10 cellular contexts compared by ENCODE assay signal in the genomic region with DNA sequence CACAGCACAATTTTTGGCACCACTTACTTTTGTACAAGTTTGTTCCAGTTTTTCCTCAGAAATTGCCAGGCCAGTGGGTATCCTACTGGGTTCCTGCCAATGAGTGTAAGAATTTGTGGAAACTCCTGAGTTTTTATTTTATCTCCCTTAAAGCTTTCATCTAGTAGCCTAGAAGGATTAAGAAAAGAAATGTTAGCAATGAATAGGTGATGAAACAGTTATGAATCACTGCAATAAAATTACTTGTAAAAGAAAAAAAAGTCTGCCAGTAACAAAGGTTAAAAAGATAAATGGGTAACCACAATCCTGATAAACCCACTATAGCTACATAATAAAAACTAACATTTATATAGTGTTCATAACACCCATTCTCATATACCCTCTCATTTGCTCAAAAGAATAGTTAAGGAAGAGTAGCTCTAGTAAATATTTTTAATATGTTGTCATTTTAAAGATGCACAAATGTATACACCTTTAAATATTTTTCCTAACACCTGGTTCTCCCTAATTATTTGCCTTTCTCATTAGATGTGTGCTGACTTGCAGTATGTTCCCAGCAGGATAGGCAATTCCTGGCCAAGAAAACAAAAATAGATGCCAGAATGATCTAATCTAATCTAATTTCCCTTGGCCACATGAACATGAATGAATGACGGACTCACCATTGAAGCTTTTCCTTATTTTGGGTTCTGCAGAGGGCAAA. TPM values are rescaled to one million over a fixed set of nuclear protein-coding genes. Genes with fewer than 3 reads are reported as not detected.
DNase-seq lines count a peak whose midpoint lies in the region; ATAC-seq and TF ChIP-seq lines count a peak whose summit lies in the region.
"Had no signal": no experiment of that assay in that cellular context is flagged by ENCODE, and none has a peak within 500 bp of the region (broad histone marks: within the 10 kb centered on the region; RNA-seq: fewer than 3 reads in every experiment).

No MANE protein-coding gene starts in this region.

- ATAC-seq in activated naive CD4-positive, alpha-beta T cell treated with anti-CD3 and anti-CD28 coated beads, Interleukin-2, amount 50 U/mL, for 72 hours: no peak
- no peak for ATAC-seq in activated CD8-positive, alpha-beta T cell treated with anti-CD3 and anti-CD28 coated beads for 36 hours
- no peak for ATAC-seq in HG03571 (IDR thresholded peaks at IDR 0.05; ENCODE audit: unreplicated experiment)

- H3K4me3 Mint-ChIP-seq in activated naive CD4-positive, alpha-beta T cell treated with anti-CD3 and anti-CD28 coated beads for 36 hours: no peak overlapping the region
- H3K4me3 Mint-ChIP-seq in activated CD8-positive, alpha-beta T cell treated with anti-CD3 and anti-CD28 coated beads for 36 hours: no peak overlapping the region

- POLR2A ChIA-PET in activated CD8-positive, alpha-beta T cell treated with anti-CD3 and anti-CD28 coated beads for 36 hours (lab: Charles Lee): interaction anchor here (0.7 kb wide), 2 partner anchors 13 to 170 kb away, joined by 3 to 4 read pairs; no protein-coding TSS in a partner anchor

- H3K4me1 Mint-ChIP-seq in activated naive CD4-positive, alpha-beta T cell treated with anti-CD3 and anti-CD28 coated beads for 36 hours (ENCODE audit: low read depth): peaks cover 4% of the 10 kb centered on the region
- peaks cover 4% of the 10 kb centered on the region for H3K4me1 Mint-ChIP-seq in activated CD8-positive, alpha-beta T cell treated with anti-CD3 and anti-CD28 coated beads for 36 hours (ENCODE audit: low read depth)

- intact Hi-C loops in activated naive CD4-positive, alpha-beta T cell treated with anti-CD3 and anti-CD28 coated beads for 36 hours (cut with micrococcal nuclease): no loop called here
- intact Hi-C loops in activated CD8-positive, alpha-beta T cell treated with anti-CD3 and anti-CD28 coated beads for 36 hours (cut with micrococcal nuclease): no loop called here
- intact Hi-C loops in tibial artery (cut with DNase I; ENCODE audit: low total_unique reads): no loop called here

- no peaks in the 10 kb centered on the region for H3K9me3 ChIP-seq in hepatocyte (ENCODE audit: low read depth)
- H3K9me3 ChIP-seq in tibial artery: peaks cover 0 to 9% (median 0%) of the 10 kb centered on the region in 3 donors

- H3K36me3 ChIP-seq in hepatocyte (replicated peaks; ENCODE audit: insufficient read depth, low read depth) (no peaks in the 10 kb centered on the region), tibial artery (peaks cover 54 to 73% (median 63%) of the 10 kb centered on the region in 3 donors)

- no peaks in the 10 kb centered on the region for H3K9me2 ChIP-seq in hepatocyte (replicated peaks; ENCODE audit: insufficient read depth)

- no peak overlapping the region for H2AFZ ChIP-seq in hepatocyte

- CTCF ChIA-PET in activated naive CD4-positive, alpha-beta T cell treated with anti-CD3 and anti-CD28 coated beads for 36 hours (lab: Charles Lee): interaction anchor here (0.9 to 1.5 kb wide), 2 partner anchors 29 to 383 kb away, joined by 3 read pairs; no protein-coding TSS in a partner anchor
- CTCF ChIA-PET in activated CD8-positive, alpha-beta T cell treated with anti-CD3 and anti-CD28 coated beads for 36 hours (lab: Charles Lee): interaction anchor here (0.7 to 1.8 kb wide), 4 partner anchors 17 to 378 kb away, joined by 3 to 5 read pairs (median 4); no protein-coding TSS in a partner anchor

- H3K27me3 ChIP-seq in hepatocyte (no peaks in the 10 kb centered on the region), tibial artery (no peaks in the 10 kb centered on the region)

- peak overlapping the region; percentile 59 for H3K4me2 ChIP-seq in hepatocyte

- no peak for DNase-seq in activated naive CD4-positive, alpha-beta T cell treated with anti-CD3 and anti-CD28 coated beads for 36 hours
- DNase-seq in activated naive CD4-positive, alpha-beta T cell treated with anti-CD3 and anti-CD28 coated beads, Interleukin-2, amount 50 U/mL, for 72 hours (ENCODE audit: low spot score in 2 of 2): no peak
- DNase-seq in activated CD8-positive, alpha-beta T cell treated with anti-CD3 and anti-CD28 coated beads for 36 hours: no peak
- DNase-seq in hepatocyte (ENCODE audit: low spot score): peak; percentile 26
- DNase-seq in tibial artery: no peak
- DNase-seq in NCI-H774 (lab: John Stamatoyannopoulos, UW): no peak
- DNase-seq in NCI-H1092 treated with DMSO at 0.1 percent for 48 hours (lab: John Stamatoyannopoulos, UW): no peak
- DNase-seq: erythroblast, NCI-H748 treated with DMSO at 0.1 percent for 48 hours had no signal

- H3K9me3 Mint-ChIP-seq in activated naive CD4-positive, alpha-beta T cell treated with anti-CD3 and anti-CD28 coated beads for 36 hours: no peaks in the 10 kb centered on the region
- H3K9me3 Mint-ChIP-seq in activated naive CD4-positive, alpha-beta T cell treated with anti-CD3 and anti-CD28 coated beads, Interleukin-2, amount 50 U/mL, for 72 hours: no peaks in the 10 kb centered on the region
- no peaks in the 10 kb centered on the region for H3K9me3 Mint-ChIP-seq in activated CD8-positive, alpha-beta T cell treated with anti-CD3 and anti-CD28 coated beads for 36 hours

- H3K4me3 ChIP-seq in hepatocyte (no peak overlapping the region), tibial artery (no peak overlapping the region)

- H3K4me1 ChIP-seq in hepatocyte (ENCODE audit: insufficient read depth): peaks cover 16% of the 10 kb centered on the region
- H3K4me1 ChIP-seq in tibial artery: peaks cover 0 to 32% (median 7%) of the 10 kb centered on the region in 4 donors

- H4K20me1 ChIP-seq in hepatocyte (ENCODE audit: insufficient read depth, poor library complexity, severe bottlenecking): no peaks in the 10 kb centered on the region

- peaks cover 49% of the 10 kb centered on the region for H3K36me3 Mint-ChIP-seq in activated naive CD4-positive, alpha-beta T cell treated with anti-CD3 and anti-CD28 coated beads for 36 hours (ENCODE audit: low read depth)
- peaks cover 23 to 39% of the 10 kb centered on the region in 2 donors for H3K36me3 Mint-ChIP-seq in activated naive CD4-positive, alpha-beta T cell treated with anti-CD3 and anti-CD28 coated beads, Interleukin-2, amount 50 U/mL, for 72 hours
- peaks cover 62% of the 10 kb centered on the region for H3K36me3 Mint-ChIP-seq in activated CD8-positive, alpha-beta T cell treated with anti-CD3 and anti-CD28 coated beads for 36 hours (ENCODE audit: low read depth)

- no peak for TF ChIP-seq CTCF in activated CD8-positive, alpha-beta T cell treated with anti-CD3 and anti-CD28 coated beads for 36 hours (IDR thresholded peaks at IDR 0.05)
- no peak for TF ChIP-seq CTCF in hepatocyte (IDR thresholded peaks at IDR 0.05; ENCODE audit: poor library complexity)
- TF ChIP-seq CTCF in tibial artery (IDR thresholded peaks at IDR 0.05): no peak

- WGBS in hepatocyte (ENCODE audit: low lambda C conversion rate, missing lambda C conversion rate): 75% methylated on average over 1 of the region's 1 CpG

- H3K27ac ChIP-seq in hepatocyte (peak overlapping the region; percentile 76), tibial artery (peak overlapping the region; percentile 10 to 39)

- no peaks in the 10 kb centered on the region for H3K27me3 Mint-ChIP-seq in activated naive CD4-positive, alpha-beta T cell treated with anti-CD3 and anti-CD28 coated beads for 36 hours (ENCODE audit: low read depth)
- H3K27me3 Mint-ChIP-seq in activated CD8-positive, alpha-beta T cell treated with anti-CD3 and anti-CD28 coated beads for 36 hours: no peaks in the 10 kb centered on the region

- no peaks in the 10 kb centered on the region for H3K79me2 ChIP-seq in hepatocyte

- H3K27ac Mint-ChIP-seq in activated naive CD4-positive, alpha-beta T cell treated with anti-CD3 and anti-CD28 coated beads for 36 hours: peak overlapping the region; percentile 57
- peak overlapping the region in 1 of 2 donors; percentile 36 for H3K27ac Mint-ChIP-seq in activated naive CD4-positive, alpha-beta T cell treated with anti-CD3 and anti-CD28 coated beads, Interleukin-2, amount 50 U/mL, for 72 hours
- H3K27ac Mint-ChIP-seq in activated CD8-positive, alpha-beta T cell treated with anti-CD3 and anti-CD28 coated beads for 36 hours: peak overlapping the region; percentile 44

RNA-seq across cellular contexts. Expression of gene ERAP1, which starts 26.6 kb away (rescaled TPM):
- 100 to 1,000 TPM; 119 to 126 TPM for total RNA-seq in activated naive CD4-positive, alpha-beta T cell treated with anti-CD3 and anti-CD28 coated beads for 36 hours
- total RNA-seq in activated naive CD4-positive, alpha-beta T cell treated with anti-CD3 and anti-CD28 coated beads, Interleukin-2, amount 50 U/mL, for 72 hours: 10 to 100 TPM; 80.8 to 98.1 TPM
- 10 to 100 TPM; 60.1 to 62.3 TPM for total RNA-seq in activated CD8-positive, alpha-beta T cell treated with anti-CD3 and anti-CD28 coated beads for 36 hours
- 44.6 and 66.5 TPM in 2 replicates for total RNA-seq in hepatocyte
- polyA plus RNA-seq in hepatocyte: 13.9 and 19.7 TPM in 2 replicates
